Comparison of ENCODE assay signal across 13 cellular contexts in the genomic region with DNA sequence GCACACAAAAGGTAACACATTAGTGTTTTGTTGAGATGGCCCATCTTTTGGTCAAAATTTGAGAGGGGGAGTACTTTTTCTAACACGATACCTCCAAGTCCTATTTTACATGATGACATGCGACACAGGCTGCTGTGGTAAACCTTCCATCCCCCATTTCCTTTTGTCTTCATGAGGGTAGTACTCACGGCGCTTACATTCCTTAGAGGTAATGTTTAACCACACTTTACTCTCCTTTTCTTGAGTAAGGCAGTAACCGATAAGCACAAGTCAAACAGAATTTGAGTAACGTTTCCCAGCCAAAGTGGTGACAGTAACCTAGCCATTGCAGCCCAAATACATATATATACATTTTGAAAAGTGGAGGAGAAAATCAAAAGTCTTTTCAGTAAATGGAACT. TPM values are rescaled to one million over a fixed set of nuclear protein-coding genes. Genes with fewer than 3 reads are reported as not detected.
DNase-seq lines count a peak whose midpoint lies in the region; FAIRE-seq and TF ChIP-seq lines count a peak whose summit lies in the region.
"Had no signal": no experiment of that assay in that cellular context is flagged by ENCODE, and none has a peak within 500 bp of the region (broad histone marks: within the 10 kb centered on the region; RNA-seq: fewer than 3 reads in every experiment).

No MANE protein-coding gene starts in this region.

- H3K4me1 ChIP-seq in kidney (ENCODE audit: control insufficient read depth in 1 of 2, insufficient read depth in 1 of 2, low read depth in 1 of 2, low read length in 2 of 2) (peaks cover 4% of the 10 kb centered on the region in 2 donors), small intestine (ENCODE audit: control insufficient read depth in 2 of 2, insufficient read depth in 1 of 2, low read depth in 1 of 2, low read length in 1 of 2) (no peaks in the 10 kb centered on the region)

- TF ChIP-seq CTCF in astrocyte of the cerebellum (IDR thresholded peaks at IDR 0.05; ENCODE audit: low read depth, low read length, missing control alignments) (no peak), kidney (IDR thresholded peaks at IDR 0.05; ENCODE audit: borderline replicate concordance, extremely low read depth, insufficient read depth) (no peak)

- H3K4me3 ChIP-seq in astrocyte of the cerebellum (ENCODE audit: low read depth, low read length) = no peak overlapping the region
- H3K4me3 ChIP-seq in kidney (ENCODE audit: low read length in 2 of 2) = no peak overlapping the region
- H3K4me3 ChIP-seq in small intestine (ENCODE audit: low read depth in 1 of 2, low read length in 2 of 2) = no peak overlapping the region

- FAIRE-seq in kidney (lab: Jason Lieb, UNC) (peak; percentile 25), small intestine (lab: Jason Lieb, UNC) (no peak)

- peak; percentile 48 for DNase-seq in HK-2 (ENCODE audit: unreplicated experiment)
- DNase-seq in astrocyte of the cerebellum (ENCODE audit: low read depth) = peak; percentile 6
- no peak for DNase-seq in kidney
- peak; percentile 40 for DNase-seq in small intestine
- DNase-seq in hypothalamus (lab: John Stamatoyannopoulos, UW) = no peak
- no peak for DNase-seq in RKO (ENCODE audit: low spot score)
- no peak for DNase-seq in NCI-H2107 treated with DMSO at 0.1 percent for 48 hours (lab: John Stamatoyannopoulos, UW; ENCODE audit: unreplicated experiment)
- DNase-seq: GDM1; naive B cell; NCI-H2171; right cardiac atrium; stimulated activated naive CD4-positive, alpha-beta T cell had no signal

- H3K27ac ChIP-seq in kidney (ENCODE audit: low read depth in 2 of 2, low read length in 2 of 2) (peak overlapping the region; percentile 10 to 62), small intestine (ENCODE audit: low read depth in 1 of 2, low read length in 1 of 2) (no peak overlapping the region)
- H3K27ac ChIP-seq: VCaP had no signal

- no peak overlapping the region for H3K9ac ChIP-seq in kidney (ENCODE audit: low read length in 2 of 2)

- no peaks in the 10 kb centered on the region for H3K9me3 ChIP-seq in kidney (ENCODE audit: control insufficient read depth in 1 of 2, low read length in 2 of 2)
- no peaks in the 10 kb centered on the region for H3K9me3 ChIP-seq in small intestine (ENCODE audit: control insufficient read depth, low read depth)

- H3K36me3 ChIP-seq in kidney (ENCODE audit: control insufficient read depth in 1 of 2, insufficient read depth in 2 of 2, low read length in 2 of 2) (peaks cover 28 to 43% of the 10 kb centered on the region in 2 donors), small intestine (ENCODE audit: control insufficient read depth in 2 of 2, insufficient read depth in 2 of 2, low read length in 2 of 2) (peaks cover 8 to 27% of the 10 kb centered on the region in 2 donors)

- in situ Hi-C loops in astrocyte of the cerebellum (cut with HindIII; ENCODE audit: low sequenced_read_pairs) = no loop called here

- 17 to 65% (median 35%) methylated on average over 6 of the region's 6 CpGs for WGBS in small intestine, 3 donors

- no peaks in the 10 kb centered on the region for H3K27me3 ChIP-seq in small intestine (ENCODE audit: control insufficient read depth in 2 of 2, insufficient read depth in 2 of 2, low read length in 2 of 2)

- intact Hi-C loops in kidney (cut with DNase I) = no loop called here

RNA-seq across cellular contexts. Expression of a gene that starts 35.8 kb away (rescaled TPM):
- 9.1 TPM for total RNA-seq in kidney
- 1.8 TPM for polyA plus RNA-seq in kidney (ENCODE audit: insufficient read depth, low read depth, low replicate concordance)
- polyA plus RNA-seq in small intestine = 1 to 10 TPM in 1 of 3 donors, under 1 TPM in 2; 0.22 to 1.7 (median 0.27) TPM

RNA-seq across cellular contexts. Expression of a gene that starts 48.3 kb away (rescaled TPM):
- 21.8 TPM for total RNA-seq in kidney
- 4.2 TPM for polyA plus RNA-seq in kidney (ENCODE audit: insufficient read depth, low read depth, low replicate concordance)
- 1 to 10 TPM; 3.2 to 6.0 (median 5.5) TPM for polyA plus RNA-seq in small intestine

RNA-seq across cellular contexts. Expression of a gene that starts 48.7 kb away (rescaled TPM):
- 56.7 TPM for total RNA-seq in kidney
- polyA plus RNA-seq in kidney (ENCODE audit: insufficient read depth, low read depth, low replicate concordance) (394 TPM), small intestine (100 to 1,000 TPM; 287 to 647 (median 357) TPM)

RNA-seq across cellular contexts. Expression of a gene that starts 59.2 kb away (rescaled TPM):
- total RNA-seq in kidney = 15.9 TPM
- polyA plus RNA-seq in kidney (ENCODE audit: insufficient read depth, low read depth, low replicate concordance) (21.0 TPM), small intestine (10 to 100 TPM in 1 of 3 donors, 1 to 10 TPM in 2; 7.6 to 13.1 (median 7.6) TPM)

RNA-seq across cellular contexts. Expression of a gene that starts 59.4 kb away (rescaled TPM):
- 3.4 TPM for total RNA-seq in kidney
- polyA plus RNA-seq in kidney (ENCODE audit: insufficient read depth, low read depth, low replicate concordance) (3.7 TPM), small intestine (1 to 10 TPM; 2.6 to 4.7 (median 4.3) TPM)

Comparison
In these comparisons a context has a peak if more than half of its experiments do, and no peak if none do; other contexts are left out.
1. DNase-seq: peak in HK-2 (single experiment), astrocyte of the cerebellum (single experiment) and small intestine (single experiment); none in kidney (single experiment), hypothalamus (0 of 51), RKO (single experiment) and NCI-H2107 treated with DMSO at 0.1 percent for 48 hours (single experiment).
2. H3K27ac ChIP-seq: peak in kidney (2 of 2); none in small intestine (0 of 2).